12 cellular contexts compared by ENCODE assay signal in genomic region chr3:159860727-159861126, GRCh38. TPM values are rescaled to one million over a fixed set of nuclear protein-coding genes. Genes with fewer than 3 reads are reported as not detected.
DNase-seq lines count a peak whose midpoint lies in the region; ATAC-seq and TF ChIP-seq lines count a peak whose summit lies in the region.
"Had no signal": no experiment of that assay in that cellular context is flagged by ENCODE, and none has a peak within 500 bp of the region (broad histone marks: within the 10 kb centered on the region; RNA-seq: fewer than 3 reads in every experiment).

No MANE protein-coding gene starts in this region.

- ATAC-seq in gastrocnemius medialis (no peak), GM21526 (IDR thresholded peaks at IDR 0.05; ENCODE audit: low FRiP score, unreplicated experiment) (no peak), HG02840 (IDR thresholded peaks at IDR 0.05; ENCODE audit: low FRiP score, unreplicated experiment) (no peak)

- no peaks in the 10 kb centered on the region for H3K27me3 Mint-ChIP-seq in HFFc6 (ENCODE audit: insufficient read depth)
- no peaks in the 10 kb centered on the region for H3K27me3 Mint-ChIP-seq in endodermal cell (ENCODE audit: insufficient read depth)

- TF ChIP-seq CTCF in HFFc6 (IDR thresholded peaks at IDR 0.05) (no peak), endodermal cell (conservative IDR thresholded peaks at IDR 0.05) (no peak), gastrocnemius medialis (IDR thresholded peaks at IDR 0.05 in 4 of 5, conservative IDR thresholded peaks at IDR 0.05 in 1 of 5) (no peak)

- 90% methylated on average over 1 of the region's 1 CpG; no CpG with 5 or more reads in 1 of the 2 experiments for WGBS in endodermal cell (ENCODE audit: insufficient coverage in 1 of 2, insufficient read length in 1 of 2), 2 experiments

- 0 out of 2 replicates have a peak, but pooled peaks cover 5% of the 10 kb centered on the region for H3K36me3 Mint-ChIP-seq in HFFc6 (ENCODE audit: low read depth)
- no peaks in the 10 kb centered on the region for H3K36me3 Mint-ChIP-seq in endodermal cell (ENCODE audit: low read depth)

- H3K4me1 ChIP-seq in endodermal cell (ENCODE audit: control insufficient read depth, insufficient read depth, low read length), result peaks cover 5% of the 10 kb centered on the region
- peaks cover 99 to 100% of the 10 kb centered on the region in 2 donors for H3K4me1 ChIP-seq in gastrocnemius medialis

- H3K27ac ChIP-seq in endodermal cell (ENCODE audit: low read depth, low read length) (peak overlapping the region; percentile 81), gastrocnemius medialis (peak overlapping the region; percentile 86 to 97 (median 92))
- H3K27ac ChIP-seq: PC-9, VCaP had no signal

- no peaks in the 10 kb centered on the region for H3K36me3 ChIP-seq in endodermal cell (ENCODE audit: control insufficient read depth, insufficient read depth, low read length)
- H3K36me3 ChIP-seq in gastrocnemius medialis, result no peaks in the 10 kb centered on the region

- DNase-seq in HFFc6 (no peak), NCI-H524 treated with DMSO at 0.1 percent for 48 hours (lab: John Stamatoyannopoulos, UW) (peak; percentile 64), endodermal cell (no peak), gastrocnemius medialis (no peak)
- no peak for DNase-seq in activated effector memory CD4-positive, alpha-beta T cell treated with Interleukin-2 at 50 U/mL for 16 hours
- DNase-seq: activated T-cell treated with anti-CD3 and anti-CD28 coated beads for 4 hours, kidney, NCI-H1105 treated with DMSO at 0.1 percent for 48 hours had no signal

- H3K9ac ChIP-seq in endodermal cell (ENCODE audit: extremely low read depth, low read length, poor library complexity, severe bottlenecking), result no peak overlapping the region

- H3K27ac Mint-ChIP-seq in HFFc6, result peak overlapping the region; percentile 65
- H3K27ac Mint-ChIP-seq in endodermal cell, result peak overlapping the region; percentile 38

- H3K27me3 ChIP-seq in endodermal cell (ENCODE audit: control insufficient read depth, insufficient read depth, low read length, poor library complexity, severe bottlenecking) (no peaks in the 10 kb centered on the region), gastrocnemius medialis (no peaks in the 10 kb centered on the region)

- H3K9me3 ChIP-seq in endodermal cell (ENCODE audit: control insufficient read depth, low read length) (no peaks in the 10 kb centered on the region), gastrocnemius medialis (no peaks in the 10 kb centered on the region)

- in situ Hi-C loops in gastrocnemius medialis (cut with MboI; ENCODE audit: low sequenced_read_pairs in 4 of 4), result no loop called here

- no peak overlapping the region for H3K4me3 Mint-ChIP-seq in HFFc6
- H3K4me3 Mint-ChIP-seq in endodermal cell, result no peak overlapping the region

- H3K4me3 ChIP-seq in endodermal cell (ENCODE audit: low read length) (no peak overlapping the region), gastrocnemius medialis (no peak overlapping the region)
- H3K4me3 ChIP-seq: PC-9 had no signal

- no peak for TF ChIP-seq POLR2A in gastrocnemius medialis (IDR thresholded peaks at IDR 0.05)

- intact Hi-C loops in gastrocnemius medialis (cut with DNase I; ENCODE audit: low total_unique reads), result no loop called here

- H3K4me1 Mint-ChIP-seq in HFFc6 (ENCODE audit: low read depth), result peaks cover 86% of the 10 kb centered on the region
- H3K4me1 Mint-ChIP-seq in endodermal cell, result peaks cover 16% of the 10 kb centered on the region

- H3K9me3 Mint-ChIP-seq in HFFc6 (no peaks in the 10 kb centered on the region), endodermal cell (no peaks in the 10 kb centered on the region)

RNA-seq across cellular contexts. Expression of gene SCHIP1, which starts 21.1 kb away (rescaled TPM):
- 1 to 10 TPM; 1.1 to 8.1 (median 2.2) TPM for total RNA-seq in HFFc6 (2021; fragmentation: NEBNext Ultra II Directional; extraction: Animal tissue kit (Norgen Biotek cat#: 25700))
- total RNA-seq in endodermal cell (under 1 TPM; 0.64 to 0.84 TPM), gastrocnemius medialis (100 to 1,000 TPM in 1 of 4 donors, 10 to 100 TPM in 3; 36.8 to 325 (median 85.6) TPM)
- 54.3 TPM for polyA plus RNA-seq in endodermal cell (2013, experiment 1 of 2)
- 49.1 TPM for polyA plus RNA-seq in endodermal cell (2013, experiment 2 of 2)

Comparison
In these comparisons a context has a peak if more than half of its experiments do, and no peak if none do; other contexts are left out.
1. RNA of gene SCHIP1, which starts 21.1 kb away (total RNA-seq): 36.8 to 325 TPM in gastrocnemius medialis; 1.1 to 8.1 TPM in HFFc6 and 0.64 to 0.84 TPM in endodermal cell; every median in the first group is over 4 times any median in the second.